Comparison of ENCODE assay signal across 1 cellular context in the genomic region with DNA sequence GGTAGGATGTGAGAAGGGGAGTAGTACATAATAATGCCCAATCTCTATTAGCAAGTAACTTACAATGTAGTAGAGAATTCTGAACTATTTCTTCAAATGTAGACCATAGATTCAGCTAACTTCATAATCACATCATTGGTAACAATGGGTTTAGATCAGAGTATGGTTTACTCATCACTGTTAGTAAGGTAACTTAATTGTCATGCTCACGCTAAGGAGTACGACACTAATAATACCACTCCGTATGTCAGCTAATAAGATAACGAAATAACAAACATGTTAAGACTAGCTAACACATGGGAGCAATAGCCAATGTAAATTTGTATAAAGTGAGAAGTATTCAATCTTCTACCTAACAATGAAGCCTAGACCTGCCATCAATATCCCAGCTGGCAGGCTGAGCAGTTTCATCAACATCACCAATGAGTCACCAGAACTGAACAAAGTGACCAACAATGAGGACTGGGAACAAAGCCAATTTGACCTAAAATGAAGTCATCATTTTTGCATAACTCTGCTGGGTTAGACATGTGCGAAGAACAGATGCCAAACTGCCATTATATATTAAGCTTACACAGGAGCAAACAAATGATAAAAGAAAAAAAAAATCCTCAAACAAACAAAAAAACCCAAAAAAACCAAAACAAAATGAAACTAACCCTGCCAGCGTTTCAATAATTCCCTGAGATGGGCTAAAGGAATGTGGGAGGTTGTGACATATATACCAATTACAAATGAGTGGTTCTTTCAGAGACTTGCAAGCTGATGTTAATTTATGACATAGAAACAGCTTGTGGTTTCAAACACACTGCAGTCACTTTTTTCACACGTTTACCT.
TF ChIP-seq lines count a peak whose summit lies in the region.

No MANE protein-coding gene starts in this region.

TF ChIP-seq in HEK293, 187 proteins besides CTCF, POLR2A, EP300 and RAD21 (continued from another document):
- TF ChIP-seq, protein P1, sequence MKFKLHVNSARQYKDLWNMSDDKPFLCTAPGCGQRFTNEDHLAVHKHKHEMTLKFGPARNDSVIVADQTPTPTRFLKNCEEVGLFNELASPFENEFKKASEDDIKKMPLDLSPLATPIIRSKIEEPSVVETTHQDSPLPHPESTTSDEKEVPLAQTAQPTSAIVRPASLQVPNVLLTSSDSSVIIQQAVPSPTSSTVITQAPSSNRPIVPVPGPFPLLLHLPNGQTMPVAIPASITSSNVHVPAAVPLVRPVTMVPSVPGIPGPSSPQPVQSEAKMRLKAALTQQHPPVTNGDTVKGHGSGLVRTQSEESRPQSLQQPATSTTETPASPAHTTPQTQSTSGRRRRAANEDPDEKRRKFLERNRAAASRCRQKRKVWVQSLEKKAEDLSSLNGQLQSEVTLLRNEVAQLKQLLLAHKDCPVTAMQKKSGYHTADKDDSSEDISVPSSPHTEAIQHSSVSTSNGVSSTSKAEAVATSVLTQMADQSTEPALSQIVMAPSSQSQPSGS (tag by site-specific recombination; IDR thresholded peaks at IDR 0.05; ENCODE audit: low read depth), result peak; percentile 89
